In the genomic region with DNA sequence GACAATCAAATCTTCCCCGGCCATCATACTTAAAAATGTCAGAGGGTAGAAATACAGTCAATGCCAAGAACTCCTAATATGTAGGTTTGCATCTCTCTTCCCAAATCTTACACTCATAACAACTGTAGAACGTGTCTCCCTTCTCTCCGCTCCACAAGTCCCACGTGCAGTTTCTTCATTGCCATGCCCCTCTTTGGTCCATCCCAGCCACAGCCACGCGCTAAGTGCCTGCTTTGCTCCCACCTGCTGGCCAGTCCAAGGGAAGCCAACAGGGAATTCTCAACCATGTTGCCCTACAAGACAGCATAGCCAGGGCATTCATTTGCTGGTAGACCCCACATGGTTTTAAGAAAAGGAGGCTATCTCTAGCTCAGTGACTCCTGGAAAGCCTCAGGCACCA, we compare ENCODE assay signal across 18 cellular contexts.
A peak's percentile ranks its signal among the peaks of the same experiment; 100 is the strongest.
DNase-seq lines count a peak whose midpoint lies in the region; ATAC-seq and TF ChIP-seq lines count a peak whose summit lies in the region.
"Had no signal": no experiment of that assay in that cellular context is flagged by ENCODE, and none has a peak within 500 bp of the region (broad histone marks: within the 10 kb centered on the region; RNA-seq: fewer than 3 reads in every experiment).

No MANE protein-coding gene starts in this region.

- no peaks in the 10 kb centered on the region for H3K9me3 ChIP-seq in iPS DF 6.9 (ENCODE audit: control insufficient read depth, insufficient read depth, low read length)
- H3K9me3 ChIP-seq in neural progenitor cell (ENCODE audit: low read depth): no peaks in the 10 kb centered on the region
- H3K9me3 ChIP-seq: SK-N-SH had no signal

- H3K9me3 Mint-ChIP-seq in neural progenitor cell: no peaks in the 10 kb centered on the region

- no peaks in the 10 kb centered on the region for H3K36me3 ChIP-seq in iPS DF 6.9 (ENCODE audit: control insufficient read depth, insufficient read depth, low read length)
- no peaks in the 10 kb centered on the region for H3K36me3 ChIP-seq in neural progenitor cell

- no peak overlapping the region for H3K9ac ChIP-seq in neural progenitor cell
- H3K9ac ChIP-seq: SK-N-SH had no signal

- no peak overlapping the region for H3K4me2 ChIP-seq in neural progenitor cell
- H3K4me2 ChIP-seq: SK-N-SH had no signal

- no peaks in the 10 kb centered on the region for H3K36me3 Mint-ChIP-seq in neural progenitor cell
- H3K36me3 Mint-ChIP-seq: CD4-positive, CD25-positive, alpha-beta regulatory T cell had no signal

- peak; percentile 43 for TF ChIP-seq CTCF in neural progenitor cell (IDR thresholded peaks at IDR 0.05)

- DNase-seq in HuH-7 (ENCODE audit: low spot score): peak; percentile 3
- peak; percentile 26 for DNase-seq in SK-MEL-5 (ENCODE audit: low read depth, low spot score)
- DNase-seq in iPS DF 6.9 (ENCODE audit: low read depth, low spot score): peak; percentile 18
- peak; percentile 44 for DNase-seq in neural progenitor cell (ENCODE audit: low spot score)
- DNase-seq in C1 segment of cervical spinal cord (lab: John Stamatoyannopoulos, UW): no peak
- DNase-seq: CD4-positive, CD25-positive, alpha-beta regulatory T cell; DMS79; IMR-90; Kasumi-1; NCI-H187 treated with DMSO at 0.1 percent for 48 hours; NCI-H446; NCI-H774; SK-N-SH; T-helper 1 cell had no signal

- peaks cover 4% of the 10 kb centered on the region for H3K27me3 Mint-ChIP-seq in neural progenitor cell (ENCODE audit: insufficient read depth, low read depth)
- H3K27me3 Mint-ChIP-seq: CD4-positive, CD25-positive, alpha-beta regulatory T cell had no signal

- no peak overlapping the region for H3K4me3 Mint-ChIP-seq in neural progenitor cell
- H3K4me3 Mint-ChIP-seq: CD4-positive, CD25-positive, alpha-beta regulatory T cell had no signal

- H3K4me3 ChIP-seq in iPS DF 6.9 (ENCODE audit: low read length) (no peak overlapping the region), neural progenitor cell (no peak overlapping the region)

- no peak overlapping the region for H2AFZ ChIP-seq in neural progenitor cell (replicated peaks)

- no peaks in the 10 kb centered on the region for H3F3A ChIP-seq in neural progenitor cell (ENCODE audit: low read depth)

- in situ Hi-C loops in SK-MEL-5 (cut with HindIII; ENCODE audit: low pct_unique_long_range_greater_than_20kb, low sequenced_read_pairs): no loop called here

- no peaks in the 10 kb centered on the region for H3K4me1 ChIP-seq in iPS DF 6.9 (ENCODE audit: control insufficient read depth, insufficient read depth, low read length)
- H3K4me1 ChIP-seq in neural progenitor cell: no peaks in the 10 kb centered on the region

- ATAC-seq in HG02571 (IDR thresholded peaks at IDR 0.05; ENCODE audit: unreplicated experiment) (no peak), HG03565 (IDR thresholded peaks at IDR 0.05; ENCODE audit: unreplicated experiment) (no peak)
- ATAC-seq: Panc1, Right ventricle myocardium inferior had no signal

- H3K79me2 ChIP-seq in neural progenitor cell (ENCODE audit: low read depth): no peaks in the 10 kb centered on the region

- no CpG with 5 or more reads among the region's 6 CpGs for WGBS in iPS DF 6.9 (ENCODE audit: insufficient coverage, insufficient read length)

- H3K4me1 Mint-ChIP-seq in neural progenitor cell: peaks cover 2% of the 10 kb centered on the region
- H3K4me1 Mint-ChIP-seq: CD4-positive, CD25-positive, alpha-beta regulatory T cell had no signal

- H3K27me3 ChIP-seq in iPS DF 6.9 (ENCODE audit: control insufficient read depth, insufficient read depth, low read length): no peaks in the 10 kb centered on the region
- H3K27me3 ChIP-seq in neural progenitor cell: no peaks in the 10 kb centered on the region

- H4K20me1 ChIP-seq in neural progenitor cell (ENCODE audit: low read depth): no peaks in the 10 kb centered on the region

- H3K27ac Mint-ChIP-seq in neural progenitor cell: no peak overlapping the region
- H3K27ac Mint-ChIP-seq: CD4-positive, CD25-positive, alpha-beta regulatory T cell had no signal

- no peak overlapping the region for H3K27ac ChIP-seq in iPS DF 6.9 (ENCODE audit: low read length)
- H3K27ac ChIP-seq in neural progenitor cell: no peak overlapping the region

Comparison
In these comparisons a context has a peak if more than half of its experiments do, and no peak if none do; other contexts are left out.
1. DNase-seq: peak in HuH-7 (single experiment), SK-MEL-5 (single experiment), iPS DF 6.9 (single experiment) and neural progenitor cell (single experiment); none in C1 segment of cervical spinal cord (0 of 14).